5 cellular contexts compared by ENCODE assay signal in the genomic region with DNA sequence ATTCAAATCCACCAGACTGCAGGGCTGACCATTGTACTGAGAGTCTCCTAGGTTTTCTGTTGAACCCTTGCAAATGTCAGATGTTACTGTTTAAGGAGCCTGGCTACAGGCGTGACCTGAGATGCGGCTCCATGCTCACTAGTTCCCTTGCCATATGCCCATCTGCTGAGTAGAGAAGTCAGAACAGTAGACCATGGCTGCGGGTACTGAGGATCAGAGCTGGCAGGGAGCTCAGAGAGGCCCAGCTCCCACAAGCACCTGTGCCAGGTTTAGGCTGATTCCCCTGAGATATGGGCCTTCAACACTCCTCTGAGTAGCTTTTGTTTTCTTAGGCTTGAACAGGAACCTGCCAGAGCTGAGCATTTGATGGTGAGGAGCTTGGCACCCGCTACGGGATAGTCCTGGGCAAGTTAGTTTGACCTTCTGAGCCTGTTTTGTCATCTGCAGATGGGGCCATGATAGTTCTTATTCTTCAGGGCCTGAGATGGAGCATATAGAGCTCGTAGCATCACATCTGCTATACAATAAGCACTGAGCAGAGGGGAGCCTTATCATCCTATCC.
"Had no signal": no experiment of that assay in that cellular context is flagged by ENCODE, and none has a peak within 500 bp of the region (broad histone marks: within the 10 kb centered on the region; RNA-seq: fewer than 3 reads in every experiment).

No MANE protein-coding gene starts in this region.

- H3K4me3 ChIP-seq: GM23338 had no signal

- H3K27ac ChIP-seq: HL-60 had no signal

- H2AFZ ChIP-seq: GM23338 had no signal

- ATAC-seq: GM23338, HepG2 had no signal

- DNase-seq: H9, HCEC 1CT had no signal

- H3K4me2 ChIP-seq: GM23338 had no signal
